In genomic region chr17:34637548-34638525, GRCh38 we compare ENCODE assay signal across 8 cellular contexts. TPM values are rescaled to one million over a fixed set of nuclear protein-coding genes. Genes with fewer than 3 reads are reported as not detected.
DNase-seq lines count a peak whose midpoint lies in the region; ATAC-seq and TF ChIP-seq lines count a peak whose summit lies in the region.

No MANE protein-coding gene starts in this region.

- WGBS in esophagus muscularis mucosa = 0% methylated on average over 6 of the region's 73 CpGs

- no peak overlapping the region for H3K27ac ChIP-seq in esophagus muscularis mucosa (replicated peaks in 1 of 4)

- H3K4me3 ChIP-seq in Caco-2 (ENCODE audit: low read depth, low read length) = no peak overlapping the region
- no peak overlapping the region for H3K4me3 ChIP-seq in NT2/D1 (ENCODE audit: insufficient read length, low read depth)
- peak overlapping the region; percentile 46 to 59 (median 50) for H3K4me3 ChIP-seq in esophagus muscularis mucosa

- H3K36me3 Mint-ChIP-seq in Caco-2 (ENCODE audit: insufficient read depth, unreplicated experiment) = no peaks in the 10 kb centered on the region
- no peaks in the 10 kb centered on the region for H3K36me3 Mint-ChIP-seq in natural killer cell

- no peak overlapping the region for H3K4me3 Mint-ChIP-seq in Caco-2 (ENCODE audit: unreplicated experiment)
- peak overlapping the region; percentile 86 for H3K4me3 Mint-ChIP-seq in natural killer cell

- CTCF ChIA-PET in Caco-2 (lab: Charles Lee) = interaction anchor here (0.6 to 1.5 kb wide), 5 partner anchors 12 to 95 kb away, joined by 3 to 10 read pairs (median 5); no protein-coding TSS in a partner anchor

- DNase-seq in Caco-2 (peak; percentile 70 to 84), NT2/D1 (ENCODE audit: low read depth, low spot score) (peak; percentile 66), activated T-cell treated with anti-CD3 and anti-CD28 coated beads for 4 hours (peak; percentile 75), esophagus muscularis mucosa (ENCODE audit: extremely low spot score) (no peak), natural killer cell (peak; percentile 71), NCI-H2227 treated with DMSO at 0.1 percent for 48 hours (lab: John Stamatoyannopoulos, UW) (no peak)
- peak; percentile 56 to 60 for DNase-seq in stimulated activated CD8-positive, alpha-beta memory T cell treated with anti-CD3 and anti-CD28 coated beads, Interleukin-7, amount 100 ng/mL, for 48 hours (ENCODE audit: extremely low read depth in 1 of 2, low read depth in 1 of 2)

- no TSS peak for BruUV-seq in Caco-2 (replicated peaks; lab: Mats Ljungman, UMichigan)

- H3K27ac Mint-ChIP-seq in Caco-2 (ENCODE audit: unreplicated experiment) = no peak overlapping the region
- peak overlapping the region in 1 of 2 donors; percentile 40 for H3K27ac Mint-ChIP-seq in natural killer cell

- H3K36me3 ChIP-seq in Caco-2 (ENCODE audit: control insufficient read depth, insufficient read depth, low read length) (no peaks in the 10 kb centered on the region), NT2/D1 (ENCODE audit: insufficient read depth, insufficient read length, low read length) (no peaks in the 10 kb centered on the region), esophagus muscularis mucosa (no peaks in the 10 kb centered on the region)

- ATAC-seq in HG02610 (IDR thresholded peaks at IDR 0.05; ENCODE audit: unreplicated experiment) (peak; percentile 53), natural killer cell (peak; percentile 93 to 97 (median 96))

- TF ChIP-seq CTCF in Caco-2 (IDR thresholded peaks at IDR 0.05; ENCODE audit: insufficient read depth in 1 of 2, low read depth in 1 of 2, low read length in 1 of 2, severe bottlenecking in 1 of 2, unreplicated experiment in 1 of 2) = peak; percentile 84 to 94
- peak; percentile 65 to 88 (median 82) for TF ChIP-seq CTCF in esophagus muscularis mucosa (IDR thresholded peaks at IDR 0.05)
- TF ChIP-seq CTCF in natural killer cell (IDR thresholded peaks at IDR 0.05) = peak; percentile 87

- TF ChIP-seq EP300 in esophagus muscularis mucosa (IDR thresholded peaks at IDR 0.05) = no peak

- H3K27me3 ChIP-seq in Caco-2 (replicated peaks; ENCODE audit: control insufficient read depth, insufficient read depth, low read length) = no peaks in the 10 kb centered on the region; the same call in 1 of the 2 replicates
- peaks cover 47% of the 10 kb centered on the region for H3K27me3 ChIP-seq in NT2/D1 (ENCODE audit: insufficient read depth, insufficient read length)
- peaks cover 0 to 92% (median 4%) of the 10 kb centered on the region in 4 donors for H3K27me3 ChIP-seq in esophagus muscularis mucosa

- H3K9me3 Mint-ChIP-seq in Caco-2 (ENCODE audit: unreplicated experiment) (no peaks in the 10 kb centered on the region), natural killer cell (no peaks in the 10 kb centered on the region)

- H3K4me1 Mint-ChIP-seq in Caco-2 (ENCODE audit: low read depth, unreplicated experiment) (peaks cover 13% of the 10 kb centered on the region), natural killer cell (peaks cover 0 to 21% of the 10 kb centered on the region in 2 donors)

- no peak for TF ChIP-seq POLR2A in esophagus muscularis mucosa (IDR thresholded peaks at IDR 0.05; ENCODE audit: low read depth)

- peaks cover 24% of the 10 kb centered on the region for H3K27me3 Mint-ChIP-seq in Caco-2 (ENCODE audit: insufficient read depth, unreplicated experiment)
- peaks cover 25 to 41% of the 10 kb centered on the region in 2 donors for H3K27me3 Mint-ChIP-seq in natural killer cell (ENCODE audit: low read depth in 2 of 2)

- peak overlapping the region; percentile 10 for H3K9ac ChIP-seq in NT2/D1 (ENCODE audit: insufficient read length, low read depth)

- intact Hi-C loops in Caco-2 (cut with micrococcal nuclease; ENCODE audit: unreplicated experiment) (loop anchor here (1.0 to 2.0 kb wide), 2 partner anchors 193 to 218 kb away; no protein-coding TSS in a partner anchor), esophagus muscularis mucosa (cut with DNase I) (loop anchor here (1.0 to 10.0 kb wide), 3 partner anchors 95 to 487 kb away; partner anchors contain the start of gene FNDC8), natural killer cell (cut with micrococcal nuclease) (loop anchor here (1.0 kb wide), 2 partner anchors 96 to 218 kb away; no protein-coding TSS in a partner anchor)

- POLR2A ChIA-PET in Caco-2 (lab: Charles Lee) = no interaction called here

- H3K9me3 ChIP-seq in Caco-2 = no peaks in the 10 kb centered on the region
- H3K9me3 ChIP-seq in NT2/D1 (ENCODE audit: insufficient read depth, low read length) = no peaks in the 10 kb centered on the region
- no peaks in the 10 kb centered on the region for H3K9me3 ChIP-seq in esophagus muscularis mucosa

- peaks cover 7% of the 10 kb centered on the region; the same call in 1 of the 2 replicates for H3K4me1 ChIP-seq in Caco-2
- H3K4me1 ChIP-seq in NT2/D1 (ENCODE audit: insufficient read depth, insufficient read length) = peaks cover 2% of the 10 kb centered on the region
- peaks cover 3 to 14% (median 12%) of the 10 kb centered on the region in 4 donors for H3K4me1 ChIP-seq in esophagus muscularis mucosa

RNA-seq across cellular contexts. Expression of gene TMEM132E, which starts 58.5 kb away (rescaled TPM):
- total RNA-seq in Caco-2 (2022) (0.07 TPM in 1 of 2 replicates, not detected in the other), esophagus muscularis mucosa (under 1 TPM in 2 of 4 donors, not detected in 2; under 0.01 to 0.06 TPM), natural killer cell (under 1 TPM in 2 of 3 donors, not detected in 1; 0.05 to 0.08 TPM)

Comparison
In these comparisons a context has a peak if more than half of its experiments do, and no peak if none do; other contexts are left out.
1. DNase-seq: peak in Caco-2 (2 of 2), NT2/D1 (single experiment), activated T-cell treated with anti-CD3 and anti-CD28 coated beads for 4 hours (single experiment), natural killer cell (single experiment) and stimulated activated CD8-positive, alpha-beta memory T cell treated with anti-CD3 and anti-CD28 coated beads, Interleukin-7, amount 100 ng/mL, for 48 hours (2 of 2); none in esophagus muscularis mucosa (single experiment) and NCI-H2227 treated with DMSO at 0.1 percent for 48 hours (single experiment).
2. H3K4me3 ChIP-seq: peak in esophagus muscularis mucosa (4 of 4); none in Caco-2 (single experiment) and NT2/D1 (single experiment).
3. Peak in every context shown above with its lines, with median percentiles within 50 percentile points of each other: CTCF ChIP-seq.